ENCODE assay signal across 8 cellular contexts in the genomic region with DNA sequence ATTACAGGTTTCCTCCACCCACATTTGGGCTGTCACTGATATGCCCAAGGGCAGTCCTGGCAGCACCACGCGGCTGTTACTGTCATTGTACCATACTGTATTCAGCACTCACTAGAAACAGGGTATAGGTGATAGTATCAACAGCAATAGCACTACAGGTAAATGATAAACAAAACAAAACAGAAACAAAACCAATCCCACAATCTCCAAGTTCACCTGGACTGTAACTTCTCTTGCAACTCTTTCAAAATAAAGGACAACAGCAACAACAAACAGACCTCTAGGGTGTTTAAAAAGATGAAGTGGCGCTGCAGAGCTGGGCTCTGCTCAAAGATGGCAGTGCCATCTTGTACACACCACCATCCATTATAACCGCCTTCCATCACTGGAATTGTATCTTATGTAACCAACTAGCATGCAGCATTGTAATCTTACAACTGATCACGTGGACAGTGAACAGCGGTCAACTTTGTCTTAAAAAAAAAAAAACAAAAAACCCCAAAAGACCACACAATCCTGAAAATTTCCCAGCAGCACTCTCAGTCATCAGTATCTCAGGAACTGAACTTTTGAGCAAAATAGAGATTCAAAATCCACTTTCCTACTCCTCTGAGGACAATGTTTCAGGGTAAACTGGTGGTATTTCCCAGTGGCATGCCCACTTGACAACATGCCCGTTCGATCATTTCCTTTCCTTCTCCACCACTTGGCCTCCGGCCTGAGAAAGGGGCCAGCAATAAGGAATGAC. TPM values are rescaled to one million over a fixed set of nuclear protein-coding genes. Genes with fewer than 3 reads are reported as not detected.
A peak's percentile ranks its signal among the peaks of the same experiment; 100 is the strongest.
DNase-seq lines count a peak whose midpoint lies in the region; ATAC-seq and TF ChIP-seq lines count a peak whose summit lies in the region.

No MANE protein-coding gene starts in this region.

- no peaks in the 10 kb centered on the region for H3K9me3 ChIP-seq in naive thymus-derived CD4-positive, alpha-beta T cell (ENCODE audit: control insufficient read depth in 2 of 3, low read length in 3 of 3)
- no peaks in the 10 kb centered on the region for H3K9me3 ChIP-seq in vagina

- H3K36me3 Mint-ChIP-seq in activated B cell treated with CpG ODN at 0.5 μM for 24 hours (ENCODE audit: low read depth) (peaks cover 55% of the 10 kb centered on the region), endothelial cell (ENCODE audit: low read depth, unreplicated experiment) (peaks cover 54% of the 10 kb centered on the region)
- H3K36me3 Mint-ChIP-seq in naive thymus-derived CD4-positive, alpha-beta T cell, result peaks cover 11 to 52% (median 28%) of the 10 kb centered on the region in 5 donors

- H3K27ac ChIP-seq in naive thymus-derived CD4-positive, alpha-beta T cell (ENCODE audit: low read depth, low read length), result peak overlapping the region; percentile 96
- H3K27ac ChIP-seq in vagina, result peak overlapping the region; percentile 100

- H3K4me3 ChIP-seq in GM06990 (replicated peaks; ENCODE audit: low read depth, low read length) (peak overlapping the region; percentile 72), vagina (peak overlapping the region; percentile 86 to 90)
- peak overlapping the region; percentile 78 for H3K4me3 ChIP-seq in naive thymus-derived CD4-positive, alpha-beta T cell (ENCODE audit: low read length)

- peaks cover 44 to 57% of the 10 kb centered on the region in 2 donors for H3K4me1 ChIP-seq in naive thymus-derived CD4-positive, alpha-beta T cell (ENCODE audit: control insufficient read depth in 2 of 2, insufficient read depth in 2 of 2, low read length in 2 of 2)
- H3K4me1 ChIP-seq in vagina, result peaks cover 57% of the 10 kb centered on the region

- TF ChIP-seq CTCF in GM06990 (IDR thresholded peaks at IDR 0.05; ENCODE audit: insufficient read depth, low read length, poor library complexity, severe bottlenecking) (no peak), activated B cell treated with CpG ODN at 0.5 μM for 24 hours (IDR thresholded peaks at IDR 0.05) (no peak), endothelial cell (IDR thresholded peaks at IDR 0.05; ENCODE audit: unreplicated experiment) (no peak), vagina (IDR thresholded peaks at IDR 0.05) (no peak)

- H3K9me3 Mint-ChIP-seq in activated B cell treated with CpG ODN at 0.5 μM for 24 hours (no peaks in the 10 kb centered on the region), endothelial cell (ENCODE audit: unreplicated experiment) (peaks cover 4% of the 10 kb centered on the region)
- peaks cover 0 to 10% (median 0%) of the 10 kb centered on the region in 11 donors for H3K9me3 Mint-ChIP-seq in naive thymus-derived CD4-positive, alpha-beta T cell

- ATAC-seq in activated B cell treated with CpG ODN at 0.5 μM for 24 hours (ENCODE audit: low read depth) (no peak), HG02759 (IDR thresholded peaks at IDR 0.05; ENCODE audit: unreplicated experiment) (no peak)
- no peak for ATAC-seq in naive thymus-derived CD4-positive, alpha-beta T cell

- intact Hi-C loops in activated B cell treated with CpG ODN at 0.5 μM for 24 hours (cut with micrococcal nuclease) (loop anchor here (10.0 kb wide), 3 partner anchors 231 to 1539 kb away; partner anchors contain the start of genes B3GALNT2, COA6 and GPR137B), vagina (cut with DNase I) (no loop called here)
- intact Hi-C loops in naive thymus-derived CD4-positive, alpha-beta T cell (cut with micrococcal nuclease), result loop anchor here in 1 of 2 donors (5.0 kb wide), 1 partner anchor 199 kb away; no protein-coding TSS in a partner anchor

- POLR2A ChIA-PET in activated B cell treated with CpG ODN at 0.5 μM for 24 hours (lab: Charles Lee), result interaction anchor here (0.5 to 9.2 kb wide), 8 partner anchors 125 to 555 kb away, joined by 3 to 142 read pairs (median 3); partner anchors contain the start of gene RBM34
- POLR2A ChIA-PET in naive thymus-derived CD4-positive, alpha-beta T cell (lab: Charles Lee), result interaction anchor here (0.6 to 9.9 kb wide), 10 partner anchors 6 to 555 kb away, joined by 3 to 260 read pairs (median 4); partner anchors contain the start of genes IRF2BP2 and RBM34

- H3K4me1 Mint-ChIP-seq in activated B cell treated with CpG ODN at 0.5 μM for 24 hours (peaks cover 68% of the 10 kb centered on the region), endothelial cell (ENCODE audit: unreplicated experiment) (peaks cover 52% of the 10 kb centered on the region)
- H3K4me1 Mint-ChIP-seq in naive thymus-derived CD4-positive, alpha-beta T cell, result peaks cover 46 to 71% (median 59%) of the 10 kb centered on the region in 7 donors

- no peaks in the 10 kb centered on the region for H3K27me3 Mint-ChIP-seq in activated B cell treated with CpG ODN at 0.5 μM for 24 hours
- H3K27me3 Mint-ChIP-seq in endothelial cell (ENCODE audit: unreplicated experiment), result peaks cover 13% of the 10 kb centered on the region
- peaks cover 0 to 6% (median 0%) of the 10 kb centered on the region in 5 donors for H3K27me3 Mint-ChIP-seq in naive thymus-derived CD4-positive, alpha-beta T cell

- H3K36me3 ChIP-seq in GM06990 (ENCODE audit: control insufficient read depth, insufficient read depth, low read length) (peaks cover 11% of the 10 kb centered on the region), vagina (peaks cover 0 to 22% of the 10 kb centered on the region in 2 donors)
- H3K36me3 ChIP-seq in naive thymus-derived CD4-positive, alpha-beta T cell (ENCODE audit: control insufficient read depth in 2 of 3, insufficient read depth in 3 of 3, low read length in 3 of 3), result peaks cover 5 to 8% (median 5%) of the 10 kb centered on the region in 3 experiments

- H3K27me3 ChIP-seq in GM06990 (replicated peaks; ENCODE audit: control insufficient read depth, insufficient read depth, low read length) (no peaks in the 10 kb centered on the region), vagina (no peaks in the 10 kb centered on the region)
- H3K27me3 ChIP-seq in naive thymus-derived CD4-positive, alpha-beta T cell (ENCODE audit: control insufficient read depth in 2 of 2, insufficient read depth in 2 of 2, low read length in 2 of 2), result no peaks in the 10 kb centered on the region

- peak overlapping the region; percentile 97 for H3K27ac Mint-ChIP-seq in activated B cell treated with CpG ODN at 0.5 μM for 24 hours
- peak overlapping the region; percentile 65 for H3K27ac Mint-ChIP-seq in endothelial cell (ENCODE audit: unreplicated experiment)
- peak overlapping the region; percentile 80 to 99 (median 97) for H3K27ac Mint-ChIP-seq in naive thymus-derived CD4-positive, alpha-beta T cell

- H3K4me3 Mint-ChIP-seq in activated B cell treated with CpG ODN at 0.5 μM for 24 hours, result peak overlapping the region; percentile 90
- H3K4me3 Mint-ChIP-seq in endothelial cell (ENCODE audit: unreplicated experiment), result peak overlapping the region; percentile 100
- peak overlapping the region; percentile 91 to 98 (median 96) for H3K4me3 Mint-ChIP-seq in naive thymus-derived CD4-positive, alpha-beta T cell

- DNase-seq in GM06990 (ENCODE audit: extremely low read depth, insufficient read length), result no peak
- peak; percentile 15 to 83 (median 69) for DNase-seq in NCI-H1417 (lab: John Stamatoyannopoulos, UW)
- no peak for DNase-seq in activated B cell treated with CpG ODN at 0.5 μM for 24 hours
- no peak for DNase-seq in endothelial cell (ENCODE audit: low spot score)
- DNase-seq in naive thymus-derived CD4-positive, alpha-beta T cell, result peak in 6 of 9 donors; percentile 51 to 65 (median 61)
- no peak for DNase-seq in vagina (ENCODE audit: extremely low spot score in 2 of 2)
- DNase-seq in AG20443 (ENCODE audit: low spot score), result no peak

- CTCF ChIA-PET in activated B cell treated with CpG ODN at 0.5 μM for 24 hours (lab: Charles Lee), result interaction anchor here (2.9 kb wide), 1 partner anchor 106 kb away, joined by 9 read pairs; no protein-coding TSS in a partner anchor
- CTCF ChIA-PET in naive thymus-derived CD4-positive, alpha-beta T cell (lab: Charles Lee), result no interaction called here

- TF ChIP-seq POLR2A in vagina (IDR thresholded peaks at IDR 0.05), result no peak

RNA-seq across cellular contexts. Expression of gene IRF2BP2, which starts 3.8 kb away (rescaled TPM):
- total RNA-seq in activated B cell treated with CpG ODN at 0.5 μM for 24 hours (117 and 121 TPM in 2 replicates), endothelial cell (ENCODE audit: unreplicated experiment) (158 TPM), vagina (72.9 TPM)
- 100 to 1,000 TPM; 150 to 413 (median 173) TPM for total RNA-seq in naive thymus-derived CD4-positive, alpha-beta T cell
- polyA plus RNA-seq in naive thymus-derived CD4-positive, alpha-beta T cell, result 10 to 100 TPM; 28.7 to 35.6 TPM

Comparison
In these comparisons a context has a peak if more than half of its experiments do, and no peak if none do; other contexts are left out.
1. DNase-seq: peak in NCI-H1417 (3 of 3) and naive thymus-derived CD4-positive, alpha-beta T cell (6 of 9); none in GM06990 (single experiment), activated B cell treated with CpG ODN at 0.5 μM for 24 hours (single experiment), endothelial cell (single experiment), vagina (0 of 2) and AG20443 (single experiment).
2. Peak in every context shown above with its lines, with median percentiles within 50 percentile points of each other: H3K4me3 ChIP-seq, H3K27ac Mint-ChIP-seq and H3K4me3 Mint-ChIP-seq.